7 cellular contexts compared by ENCODE assay signal in the genomic region with DNA sequence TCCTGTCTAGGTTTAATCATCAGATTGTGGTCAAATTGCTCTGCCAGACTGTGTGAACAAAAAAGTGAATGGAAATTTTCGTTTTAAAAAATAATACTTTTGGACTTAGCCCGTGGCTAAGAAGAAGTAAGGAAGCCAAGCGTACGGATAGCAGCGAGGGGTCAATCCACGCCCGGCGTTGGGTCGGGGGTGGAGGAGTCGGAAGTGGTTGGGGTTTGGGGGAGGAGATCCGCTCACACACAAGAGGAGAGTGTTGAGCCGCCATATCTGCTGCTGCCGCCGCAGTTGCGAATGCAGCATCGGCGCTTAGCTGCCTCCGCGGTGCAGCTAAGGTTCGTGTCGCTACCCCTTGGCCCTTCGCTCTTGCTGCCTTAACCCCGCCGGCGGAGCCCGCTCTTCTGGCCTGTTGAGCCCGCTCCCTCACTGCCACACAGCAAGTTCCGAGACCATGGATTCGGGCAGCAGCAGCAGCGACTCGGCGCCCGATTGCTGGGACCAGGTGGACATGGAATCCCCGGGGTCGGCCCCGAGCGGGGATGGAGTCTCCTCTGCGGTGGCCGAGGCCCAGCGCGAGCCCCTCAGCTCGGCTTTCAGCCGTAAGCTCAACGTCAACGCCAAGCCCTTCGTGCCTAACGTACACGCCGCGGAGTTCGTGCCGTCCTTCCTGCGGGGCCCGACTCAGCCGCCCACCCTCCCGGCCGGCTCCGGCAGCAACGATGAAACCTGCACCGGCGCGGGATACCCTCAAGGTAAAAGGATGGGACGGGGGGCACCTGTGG. TPM values are rescaled to one million over a fixed set of nuclear protein-coding genes. Genes with fewer than 3 reads are reported as not detected.
DNase-seq lines count a peak whose midpoint lies in the region; ATAC-seq and TF ChIP-seq lines count a peak whose summit lies in the region.

A gene (plus strand): TSS at position 264 of the 779 bp plus-strand sequence. CDS start 185 bp downstream, at position 449.

- ATAC-seq in GM18508 (IDR thresholded peaks at IDR 0.05; ENCODE audit: insufficient read depth, unreplicated experiment) (peak; percentile 84), HG02852 (IDR thresholded peaks at IDR 0.05; ENCODE audit: unreplicated experiment) (peak; percentile 96), mucosa of descending colon (peak; percentile 97)

- peak within 1 kb of the TSS; percentile 46 for H3K4me3 ChIP-seq in mucosa of descending colon

- H3K4me1 ChIP-seq in mucosa of descending colon (ENCODE audit: low read depth) = no peaks in the 10 kb centered on the region

- H3K9me3 ChIP-seq in mucosa of descending colon = no peaks in the 10 kb centered on the region

- DNase-seq in NCI-H2227 (lab: John Stamatoyannopoulos, UW; ENCODE audit: unreplicated experiment) (peak; percentile 86), epidermal melanocyte (ENCODE audit: insufficient read length, low spot score) (peak; percentile 40), mucosa of descending colon (peak; percentile 67 to 75 (median 73))
- DNase-seq in stimulated activated CD8-positive, alpha-beta memory T cell treated with anti-CD3 and anti-CD28 coated beads, Interleukin-2, amount 100 ng/mL, for 1 hour (ENCODE audit: low read depth in 2 of 2) = peak; percentile 9 to 11

- TF ChIP-seq CTCF in mucosa of descending colon (IDR thresholded peaks at IDR 0.05) = no peak

- intact Hi-C loops in mucosa of descending colon (cut with DNase I, micrococcal nuclease) = no loop called here

- POLR2A ChIA-PET in activated CD8-positive, alpha-beta memory T cell treated with anti-CD3 and anti-CD28 coated beads for 36 hours (lab: Charles Lee) = interaction anchor here (0.6 kb wide), 1 partner anchor 138 kb away, joined by 3 read pairs; no protein-coding TSS in a partner anchor

- CTCF ChIA-PET in activated CD8-positive, alpha-beta memory T cell treated with anti-CD3 and anti-CD28 coated beads for 36 hours (lab: Charles Lee) = no interaction called here

- no peaks in the 10 kb centered on the region for H3K36me3 ChIP-seq in mucosa of descending colon (ENCODE audit: low read depth)

RNA-seq across cellular contexts. Expression of the gene that starts here (rescaled TPM):
- total RNA-seq in activated CD8-positive, alpha-beta memory T cell treated with anti-CD3 and anti-CD28 coated beads for 36 hours = 10 to 100 TPM; 10.7 TPM
- 1 to 10 TPM; 5.4 to 9.5 (median 5.4) TPM for total RNA-seq in mucosa of descending colon

Comparison
In these comparisons a context has a peak if more than half of its experiments do, and no peak if none do; other contexts are left out.
1. Peak in every context shown above with its lines: DNase-seq, ATAC-seq and H3K4me3 ChIP-seq.
2. DNase-seq: peak in every context shown above with its lines; median percentile 86 in NCI-H2227; 73 in mucosa of descending colon; 40 in epidermal melanocyte; 10 in stimulated activated CD8-positive, alpha-beta memory T cell treated with anti-CD3 and anti-CD28 coated beads, Interleukin-2, amount 100 ng/mL, for 1 hour.